Comparison of ENCODE assay signal across 8 cellular contexts in the genomic region with DNA sequence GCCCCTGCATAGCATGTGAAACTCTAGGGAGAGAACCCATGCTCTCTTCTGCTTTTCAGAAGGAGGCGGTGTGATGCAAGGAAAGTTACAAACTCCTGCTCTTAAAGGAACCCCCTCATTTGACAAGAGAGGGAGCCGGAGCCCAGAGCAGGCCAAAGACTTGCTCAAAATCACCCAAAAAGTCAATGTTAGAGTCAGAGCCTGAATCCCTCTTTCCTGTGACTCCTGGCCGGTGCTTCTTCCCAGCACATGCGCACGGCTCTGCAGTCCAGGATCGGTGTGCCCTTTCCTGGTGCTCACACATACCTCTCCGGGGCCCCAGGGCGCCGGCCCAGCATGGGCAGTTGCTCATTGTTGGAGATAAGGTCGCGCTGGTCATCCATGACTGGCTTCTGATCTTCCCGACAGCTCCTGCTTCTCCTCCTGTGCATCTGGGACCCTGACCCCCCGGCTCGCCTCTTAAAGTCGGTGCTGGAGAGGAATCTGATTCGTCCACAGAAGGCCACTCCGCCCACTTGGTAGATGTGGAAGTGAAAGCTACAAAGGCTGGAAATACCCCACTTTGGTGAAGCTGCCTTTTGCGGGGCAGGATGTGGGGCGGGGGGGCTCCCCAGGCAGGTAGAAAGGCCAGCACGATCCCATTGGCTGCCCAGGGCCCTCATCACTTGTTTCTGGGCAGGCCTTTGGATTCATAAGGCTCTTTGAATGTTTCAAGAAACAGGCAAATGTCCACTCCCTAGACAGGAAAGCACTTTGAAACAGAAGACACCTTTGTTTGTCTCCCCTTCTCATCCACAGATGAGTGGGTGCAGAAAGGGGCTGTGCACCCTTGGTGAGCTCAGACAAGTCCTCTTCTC. TPM values are rescaled to one million over a fixed set of nuclear protein-coding genes. Genes with fewer than 3 reads are reported as not detected.
A peak's percentile ranks its signal among the peaks of the same experiment; 100 is the strongest.
DNase-seq lines count a peak whose midpoint lies in the region; ATAC-seq, FAIRE-seq and TF ChIP-seq lines count a peak whose summit lies in the region.

A gene (minus strand): TSS at position 592 of the 857 bp plus-strand sequence. CDS start 161 bp downstream, at position 431.

- H3K14ac ChIP-seq in H9 (ENCODE audit: insufficient read depth, low read length), result no peak within 1 kb of the TSS

- no peak within 1 kb of the TSS for H2BK15ac ChIP-seq in H9 (ENCODE audit: low read depth, low read length)

- H4K20me1 ChIP-seq in H9 (ENCODE audit: control insufficient read depth, insufficient read depth, insufficient read length) (no peaks in the 10 kb centered on the region), endothelial cell of umbilical vein (replicated peaks; ENCODE audit: control insufficient read depth, extremely low read depth, insufficient read depth, low read length) (no peaks in the 10 kb centered on the region)

- no peak within 1 kb of the TSS for H3T11ph ChIP-seq in H9 (ENCODE audit: low read length)

- H3K9ac ChIP-seq in H9 (ENCODE audit: extremely low read depth, insufficient read length, low read length) (no peak within 1 kb of the TSS), endothelial cell of umbilical vein (replicated peaks; ENCODE audit: extremely low read depth, insufficient read depth, low read length) (no peak within 1 kb of the TSS), mucosa of rectum (ENCODE audit: low read depth in 1 of 2, low read length in 2 of 2) (peak within 1 kb of the TSS; percentile 70 to 84)

- no peaks in the 10 kb centered on the region; the same call in none of the 2 replicates for H3K27me3 Mint-ChIP-seq in H9 (ENCODE audit: low read depth)
- no peaks in the 10 kb centered on the region for H3K27me3 Mint-ChIP-seq in activated CD8-positive, alpha-beta memory T cell treated with anti-CD3 and anti-CD28 coated beads, Interleukin-2, amount 10 ng/mL, durations not matched to agents 7 days and 5 days

- H3K79me2 ChIP-seq in H9 (ENCODE audit: insufficient read depth, low read length), result no peaks in the 10 kb centered on the region
- no peaks in the 10 kb centered on the region for H3K79me2 ChIP-seq in endothelial cell of umbilical vein (ENCODE audit: control insufficient read depth, insufficient read depth, low read length)

- POLR2A ChIA-PET in endothelial cell of umbilical vein (lab: Charles Lee), result no interaction called here

- H4K91ac ChIP-seq in H9 (ENCODE audit: insufficient read length, low read depth, low read length), result no peak within 1 kb of the TSS

- no TSS peak for BruUV-seq in endothelial cell of umbilical vein (replicated peaks; lab: Mats Ljungman, UMichigan)

- H3K4me3 Mint-ChIP-seq in H9, result peak within 1 kb of the TSS; percentile 61 to 76
- H3K4me3 Mint-ChIP-seq in activated CD8-positive, alpha-beta memory T cell treated with anti-CD3 and anti-CD28 coated beads, Interleukin-2, amount 10 ng/mL, durations not matched to agents 7 days and 5 days, result peak within 1 kb of the TSS; percentile 98

- H3K18ac ChIP-seq in H9 (ENCODE audit: insufficient read length, low read depth, low read length), result peak within 1 kb of the TSS; percentile 83

- H2BK12ac ChIP-seq in H9 (ENCODE audit: insufficient read length, low read depth, low read length), result no peak within 1 kb of the TSS

- H3K4me2 ChIP-seq in H9 (ENCODE audit: insufficient read depth, insufficient read length, low read length), result peak within 1 kb of the TSS; percentile 51
- no peak within 1 kb of the TSS for H3K4me2 ChIP-seq in endothelial cell of umbilical vein (ENCODE audit: insufficient read depth, low read length)

- H3K27me3 ChIP-seq in H9 (ENCODE audit: insufficient read depth, low read length), result no peaks in the 10 kb centered on the region
- no peaks in the 10 kb centered on the region for H3K27me3 ChIP-seq in endothelial cell of umbilical vein (ENCODE audit: control insufficient read depth in 2 of 2, insufficient read depth in 2 of 2, low read length in 2 of 2)
- no peaks in the 10 kb centered on the region for H3K27me3 ChIP-seq in mucosa of rectum (ENCODE audit: control insufficient read depth in 2 of 2, insufficient read depth in 2 of 2, low read length in 2 of 2)

- H3K36me3 Mint-ChIP-seq in H9 (ENCODE audit: insufficient read depth in 1 of 3, low read depth in 3 of 3), result no peaks in the 10 kb centered on the region; a peak in 1 of 7 replicates
- H3K36me3 Mint-ChIP-seq in activated CD8-positive, alpha-beta memory T cell treated with anti-CD3 and anti-CD28 coated beads, Interleukin-2, amount 10 ng/mL, durations not matched to agents 7 days and 5 days, result peaks cover 34% of the 10 kb centered on the region

- no peaks in the 10 kb centered on the region for H3K23me2 ChIP-seq in H9 (ENCODE audit: insufficient read length, low read depth, low read length, poor library complexity, severe bottlenecking)

- CTCF ChIA-PET in activated CD8-positive, alpha-beta memory T cell treated with anti-CD3 and anti-CD28 coated beads, Interleukin-2, amount 10 ng/mL, durations not matched to agents 7 days and 5 days (lab: Charles Lee), result interaction anchor here (0.6 to 7.8 kb wide), 6 partner anchors 14 to 412 kb away, joined by 3 to 68 read pairs (median 6); a partner anchor contains a TSS
- CTCF ChIA-PET in endothelial cell of umbilical vein (lab: Charles Lee), result interaction anchor here (2.4 kb wide), 1 partner anchor 24 kb away, joined by 11 read pairs; no protein-coding TSS in a partner anchor

- H3K36me3 ChIP-seq in endothelial cell of umbilical vein (ENCODE audit: control insufficient read depth in 2 of 2, extremely low read depth in 1 of 2, insufficient read depth in 2 of 2, low read length in 2 of 2) (no peaks in the 10 kb centered on the region), mucosa of rectum (ENCODE audit: control insufficient read depth in 2 of 2, insufficient read depth in 2 of 2, low read length in 2 of 2) (no peaks in the 10 kb centered on the region)

- peaks cover 36 to 44% of the 10 kb centered on the region in 2 experiments for H3K4me1 Mint-ChIP-seq in H9
- H3K4me1 Mint-ChIP-seq in activated CD8-positive, alpha-beta memory T cell treated with anti-CD3 and anti-CD28 coated beads, Interleukin-2, amount 10 ng/mL, durations not matched to agents 7 days and 5 days, result peaks cover 37% of the 10 kb centered on the region

- H3K9me3 Mint-ChIP-seq in H9, result no peaks in the 10 kb centered on the region; a peak in 1 of 5 replicates
- H3K9me3 Mint-ChIP-seq in activated CD8-positive, alpha-beta memory T cell treated with anti-CD3 and anti-CD28 coated beads, Interleukin-2, amount 10 ng/mL, durations not matched to agents 7 days and 5 days (ENCODE audit: low read depth), result no peaks in the 10 kb centered on the region

- no peaks in the 10 kb centered on the region for H3K79me1 ChIP-seq in H9 (ENCODE audit: insufficient read depth, low read depth, low read length, poor library complexity, severe bottlenecking)

- H3K4me1 ChIP-seq in H9 (ENCODE audit: insufficient read depth, low read length), result peaks cover 4% of the 10 kb centered on the region; the same call in 1 of the 2 replicates
- H3K4me1 ChIP-seq in endothelial cell of umbilical vein (ENCODE audit: control insufficient read depth, extremely low read depth, insufficient read depth, low read length), result peaks cover 4% of the 10 kb centered on the region
- H3K4me1 ChIP-seq in mucosa of rectum (ENCODE audit: control insufficient read depth in 2 of 2, insufficient read depth in 2 of 2, low read length in 2 of 2), result peaks cover 16 to 23% of the 10 kb centered on the region in 2 donors

- H3K4me3 ChIP-seq in endothelial cell of umbilical vein (replicated peaks in 1 of 3; ENCODE audit: insufficient read depth in 1 of 3, low read depth in 1 of 3, low read length in 3 of 3) (no peak within 1 kb of the TSS), mucosa of rectum (ENCODE audit: low read length in 2 of 2) (peak within 1 kb of the TSS; percentile 78 to 88)

- no peak for FAIRE-seq in endothelial cell of umbilical vein (lab: Jason Lieb, UNC)

- intact Hi-C loops in endothelial cell of umbilical vein (cut with micrococcal nuclease), result no loop called here

- H4K8ac ChIP-seq in H9 (replicated peaks; ENCODE audit: insufficient read length, low read depth, low read length), result no peak within 1 kb of the TSS

- no peak within 1 kb of the TSS for H3K4ac ChIP-seq in H9 (ENCODE audit: low read depth, low read length)

- no peak within 1 kb of the TSS for H2AK5ac ChIP-seq in H9 (ENCODE audit: insufficient read length, low read length)

- no peak within 1 kb of the TSS for H3K56ac ChIP-seq in H9 (ENCODE audit: insufficient read length, low read depth, low read length)

- no peak within 1 kb of the TSS for H4K5ac ChIP-seq in H9 (ENCODE audit: insufficient read length, low read depth, low read length)

- H3K9me3 ChIP-seq in H9 (ENCODE audit: control insufficient read depth, low read depth, low read length) (no peaks in the 10 kb centered on the region), endothelial cell of umbilical vein (replicated peaks; ENCODE audit: control insufficient read depth, insufficient read depth, low read length) (no peaks in the 10 kb centered on the region), mucosa of rectum (ENCODE audit: control insufficient read depth in 2 of 2, low read length in 2 of 2) (no peaks in the 10 kb centered on the region)

- H3K27ac ChIP-seq in H9 (ENCODE audit: insufficient read length, low read depth, low read length) (no peak within 1 kb of the TSS), endothelial cell of umbilical vein (ENCODE audit: insufficient read depth, low read depth, low read length) (no peak within 1 kb of the TSS), mucosa of rectum (ENCODE audit: low read depth in 2 of 2, low read length in 2 of 2) (peak within 1 kb of the TSS; percentile 83 to 90)

- peak; percentile 82 for ATAC-seq in activated CD8-positive, alpha-beta memory T cell treated with anti-CD3 and anti-CD28 coated beads, Interleukin-2, amount 10 ng/mL, durations not matched to agents 7 days and 5 days

- dilution Hi-C loops in endothelial cell of umbilical vein (cut with MboI; ENCODE audit: extremely low pct_ligation_motif_present, low sequenced_read_pairs), result no loop called here

- no peak within 1 kb of the TSS for H2BK20ac ChIP-seq in H9 (ENCODE audit: low read depth, low read length, poor library complexity, severe bottlenecking)

- H2BK5ac ChIP-seq in H9 (ENCODE audit: insufficient read length, low read length), result no peak within 1 kb of the TSS

- WGBS in H9 (ENCODE audit: extremely low coverage, insufficient read length, low lambda C conversion rate), result no CpG with 5 or more reads among the region's 20 CpGs

- H3K9me1 ChIP-seq in endothelial cell of umbilical vein (replicated peaks; ENCODE audit: control insufficient read depth, extremely low read depth, insufficient read depth, low read length), result no peaks in the 10 kb centered on the region

- H3K27ac Mint-ChIP-seq in H9, result peak within 1 kb of the TSS; percentile 23 to 93 (median 85); a peak in 6 of 7 replicates
- peak within 1 kb of the TSS; percentile 99 for H3K27ac Mint-ChIP-seq in activated CD8-positive, alpha-beta memory T cell treated with anti-CD3 and anti-CD28 coated beads, Interleukin-2, amount 10 ng/mL, durations not matched to agents 7 days and 5 days

- TF ChIP-seq CTCF in H9 (conservative IDR thresholded peaks at IDR 0.05) (no peak), endothelial cell of umbilical vein (IDR thresholded peaks at IDR 0.05; ENCODE audit: extremely low read depth in 1 of 2, insufficient read depth in 1 of 2, low read depth in 1 of 2, low read length in 2 of 2) (no peak)

- DNase-seq in GM03348 (ENCODE audit: low spot score) (peak; percentile 60), H9 (peak; percentile 81), NCI-H226 (peak; percentile 64), endothelial cell of umbilical vein (ENCODE audit: low read depth, low spot score) (peak; percentile 42), foreskin melanocyte (no peak)
- DNase-seq in activated CD8-positive, alpha-beta memory T cell treated with anti-CD3 and anti-CD28 coated beads, Interleukin-2, amount 10 ng/mL, durations not matched to agents 7 days and 5 days, result peak; percentile 98
- DNase-seq in stimulated activated CD8-positive, alpha-beta memory T cell treated with anti-CD3 and anti-CD28 coated beads, Interleukin-7, amount 100 ng/mL, for 4 hours (ENCODE audit: low read depth in 2 of 2), result peak; percentile 89 to 91

- no peak within 1 kb of the TSS for H3K23ac ChIP-seq in H9 (ENCODE audit: insufficient read length, low read depth, low read length)

- H2BK120ac ChIP-seq in H9 (ENCODE audit: low read depth, low read length, poor library complexity, severe bottlenecking), result no peak within 1 kb of the TSS

- H2AFZ ChIP-seq in H9 (ENCODE audit: low read length), result peak within 1 kb of the TSS; percentile 67
- peak within 1 kb of the TSS; percentile 26 for H2AFZ ChIP-seq in endothelial cell of umbilical vein (ENCODE audit: low read depth, low read length)

- TF ChIP-seq POLR2A in endothelial cell of umbilical vein (IDR thresholded peaks at IDR 0.05; ENCODE audit: low read depth, low read length), result no peak

RNA-seq across cellular contexts. Expression of the gene that starts here (rescaled TPM):
- total RNA-seq in H9 (2021) (19.5 and 19.9 TPM in 2 replicates), endothelial cell of umbilical vein (0.76 and 1.3 TPM in 2 replicates)
- 1,000 to 10,000 TPM; 1,513 to 1,561 TPM for total RNA-seq in activated CD8-positive, alpha-beta memory T cell treated with anti-CD3 and anti-CD28 coated beads, Interleukin-2, amount 10 ng/mL, durations not matched to agents 7 days and 5 days
- polyA plus RNA-seq in endothelial cell of umbilical vein, result 0.56 and 0.62 TPM in 2 replicates
- polyA plus RNA-seq in endothelial cell of umbilical vein (2011; cell fraction: cytosol; rRNA removed), result 0.34 and 0.49 TPM in 2 replicates
- polyA plus RNA-seq in endothelial cell of umbilical vein (2011; cell fraction: nucleus; rRNA removed), result 0.12 and 0.29 TPM in 2 replicates
- 1.1 and 2.6 TPM in 2 replicates for polyA plus RNA-seq in endothelial cell of umbilical vein (2012)
- 0.32 and 0.91 TPM in 2 replicates for polyA minus RNA-seq in endothelial cell of umbilical vein
- polyA minus RNA-seq in endothelial cell of umbilical vein (2011; cell fraction: cytosol; rRNA and poly(A)+ RNA removed), result not detected
- polyA minus RNA-seq in endothelial cell of umbilical vein (2011; cell fraction: nucleus; rRNA and poly(A)+ RNA removed), result not detected in 2 replicates

Comparison
In these comparisons a context has a peak if more than half of its experiments do, and no peak if none do; other contexts are left out.
1. RNA of the gene that starts here (total RNA-seq): 1,513 to 1,561 TPM in activated CD8-positive, alpha-beta memory T cell treated with anti-CD3 and anti-CD28 coated beads, Interleukin-2, amount 10 ng/mL, durations not matched to agents 7 days and 5 days; 19.5 to 19.9 TPM in H9 and 0.76 to 1.3 TPM in endothelial cell of umbilical vein; every median in the first group is over 10 times any median in the second.
2. H3K27ac ChIP-seq: peak in mucosa of rectum (2 of 2); none in H9 (single experiment) and endothelial cell of umbilical vein (single experiment).
3. H3K9ac ChIP-seq: peak in mucosa of rectum (2 of 2); none in H9 (single experiment) and endothelial cell of umbilical vein (single experiment).
4. H3K4me3 ChIP-seq: peak in mucosa of rectum (2 of 2); none in endothelial cell of umbilical vein (0 of 3).